In the genomic region with DNA sequence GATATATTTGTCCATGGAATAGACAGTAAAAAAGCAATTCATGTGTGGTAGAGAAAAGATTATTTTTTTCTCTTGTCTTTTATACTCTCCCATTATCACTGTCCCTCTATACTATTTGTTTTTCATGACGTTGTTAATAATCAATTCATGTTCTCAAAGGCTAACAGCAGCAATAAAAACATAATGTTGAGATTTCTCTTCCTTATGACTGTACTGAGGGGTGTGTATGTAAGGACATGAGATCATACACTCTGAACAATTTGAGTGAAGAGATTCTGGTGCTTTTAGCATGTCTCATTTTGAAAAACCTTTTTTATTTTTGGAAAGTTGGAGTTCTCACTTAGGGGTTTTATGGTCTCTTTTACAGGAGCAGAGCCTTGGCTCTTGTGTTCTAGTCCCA, we compare ENCODE assay signal across 16 cellular contexts. TPM values are rescaled to one million over a fixed set of nuclear protein-coding genes. Genes with fewer than 3 reads are reported as not detected.
"Had no signal": no experiment of that assay in that cellular context is flagged by ENCODE, and none has a peak within 500 bp of the region (broad histone marks: within the 10 kb centered on the region; RNA-seq: fewer than 3 reads in every experiment).

No MANE protein-coding gene starts in this region.

- H3K4me3 Mint-ChIP-seq: activated CD4-positive, alpha-beta T cell treated with anti-CD3 and anti-CD28 coated beads, Interleukin-2, amount 10 ng/mL, durations not matched to agents 7 days and 5 days; activated naive CD4-positive, alpha-beta T cell treated with anti-CD3 and anti-CD28 coated beads for 36 hours; activated naive CD8-positive, alpha-beta T cell treated with anti-CD3 and anti-CD28 coated beads, Interleukin-2, amount 50 U/mL, for 24 hours; natural killer cell; stimulated activated effector memory CD8-positive, alpha-beta T cell treated with anti-CD3 and anti-CD28 coated beads, Interleukin-12 subunit alpha, Interleukin-12 subunit beta, amount 100 ng/mL, for 72 hours had no signal

- H3K27ac ChIP-seq: ascending aorta, left ventricle myocardium inferior, sigmoid colon, uterus had no signal

- H3K36me3 ChIP-seq: ascending aorta, left ventricle myocardium inferior, sigmoid colon, uterus had no signal

- H3K27me3 ChIP-seq: ascending aorta, dorsolateral prefrontal cortex, sigmoid colon, uterus had no signal

- FAIRE-seq: keratinocyte had no signal

- H3K27me3 Mint-ChIP-seq: activated CD4-positive, alpha-beta T cell treated with anti-CD3 and anti-CD28 coated beads, Interleukin-2, amount 10 ng/mL, durations not matched to agents 7 days and 5 days; activated naive CD8-positive, alpha-beta T cell treated with anti-CD3 and anti-CD28 coated beads, Interleukin-2, amount 50 U/mL, for 24 hours had no signal

- H3K4me3 ChIP-seq: ascending aorta, dorsolateral prefrontal cortex, left ventricle myocardium inferior, sigmoid colon, uterus had no signal

- H3K9me3 ChIP-seq: ascending aorta, sigmoid colon, uterus had no signal

- H3K36me3 Mint-ChIP-seq: natural killer cell; stimulated activated effector memory CD8-positive, alpha-beta T cell treated with anti-CD3 and anti-CD28 coated beads, Interleukin-12 subunit alpha, Interleukin-12 subunit beta, amount 100 ng/mL, for 72 hours had no signal

- H3K4me1 ChIP-seq: left ventricle myocardium inferior, sigmoid colon, uterus had no signal

- H3K4me1 Mint-ChIP-seq: activated CD4-positive, alpha-beta T cell treated with anti-CD3 and anti-CD28 coated beads, Interleukin-2, amount 10 ng/mL, durations not matched to agents 7 days and 5 days; activated naive CD8-positive, alpha-beta T cell treated with anti-CD3 and anti-CD28 coated beads, Interleukin-2, amount 50 U/mL, for 24 hours; natural killer cell; stimulated activated effector memory CD8-positive, alpha-beta T cell treated with anti-CD3 and anti-CD28 coated beads, Interleukin-12 subunit alpha, Interleukin-12 subunit beta, amount 100 ng/mL, for 72 hours had no signal

- H3K9me3 Mint-ChIP-seq: activated CD4-positive, alpha-beta T cell treated with anti-CD3 and anti-CD28 coated beads, Interleukin-2, amount 10 ng/mL, durations not matched to agents 7 days and 5 days; activated naive CD4-positive, alpha-beta T cell treated with anti-CD3 and anti-CD28 coated beads for 36 hours had no signal

- ATAC-seq: activated naive CD8-positive, alpha-beta T cell treated with anti-CD3 and anti-CD28 coated beads, Interleukin-2, amount 50 U/mL, for 24 hours; natural killer cell; stimulated activated effector memory CD8-positive, alpha-beta T cell treated with anti-CD3 and anti-CD28 coated beads, Interleukin-12 subunit alpha, Interleukin-12 subunit beta, amount 100 ng/mL, for 72 hours had no signal

- DNase-seq: activated CD4-positive, alpha-beta T cell treated with anti-CD3 and anti-CD28 coated beads, Interleukin-2, amount 10 ng/mL, durations not matched to agents 7 days and 5 days; activated CD8-positive, alpha-beta memory T cell treated with anti-CD3 and anti-CD28 coated beads for 24 hours; activated naive CD4-positive, alpha-beta T cell treated with anti-CD3 and anti-CD28 coated beads for 36 hours; activated naive CD8-positive, alpha-beta T cell treated with anti-CD3 and anti-CD28 coated beads, Interleukin-2, amount 50 U/mL, for 24 hours; dorsolateral prefrontal cortex; erythroblast; left ventricle myocardium inferior; natural killer cell; sigmoid colon; stimulated activated CD4-positive, alpha-beta T cell treated with anti-CD3 and anti-CD28 coated beads, Interleukin-1b, Interleukin-23, amount 100 ng/mL, for 48 hours; uterus had no signal

RNA-seq across cellular contexts. Expression of a gene that starts 3.8 kb away (rescaled TPM):
- total RNA-seq: activated CD4-positive, alpha-beta T cell treated with anti-CD3 and anti-CD28 coated beads, Interleukin-2, amount 10 ng/mL, durations not matched to agents 7 days and 5 days; activated naive CD4-positive, alpha-beta T cell treated with anti-CD3 and anti-CD28 coated beads for 36 hours; activated T-helper 2 cell treated with anti-CD3 and anti-CD28 coated beads, Interferon-gamma antibody, Interleukin-2, Interleukin-4, amounts not matched to agents 10 μg/mL and 5 μg/mL and 100 μg/mL, durations not matched to agents 14 hours and 24 hours and 36 hours; mononuclear cell; natural killer cell had no signal
- polyA plus RNA-seq: keratinocyte had no signal
